Comparison of ENCODE assay signal across 16 cellular contexts in genomic region chr22:19463491-19464469, GRCh38. TPM values are rescaled to one million over a fixed set of nuclear protein-coding genes. Genes with fewer than 3 reads are reported as not detected.
DNase-seq lines count a peak whose midpoint lies in the region; ATAC-seq and TF ChIP-seq lines count a peak whose summit lies in the region.
"Had no signal": no experiment of that assay in that cellular context is flagged by ENCODE, and none has a peak within 500 bp of the region (broad histone marks: within the 10 kb centered on the region; RNA-seq: fewer than 3 reads in every experiment).

No MANE protein-coding gene starts in this region.

- H3K27ac ChIP-seq in CD8-positive, alpha-beta memory T cell (ENCODE audit: low read depth, low read length): peak overlapping the region; percentile 28
- peak overlapping the region; percentile 13 for H3K27ac ChIP-seq in fibroblast of lung (ENCODE audit: insufficient read depth, low read length)
- H3K27ac ChIP-seq in trophoblast cell (ENCODE audit: low read depth, low read length): peak overlapping the region; percentile 22
- H3K27ac ChIP-seq: hepatocyte had no signal

- H3K4me2 ChIP-seq in fibroblast of lung (ENCODE audit: extremely low read depth, insufficient read depth, low read length) (peak overlapping the region; percentile 32), trophoblast cell (ENCODE audit: low read length) (no peak overlapping the region)
- H3K4me2 ChIP-seq: hepatocyte had no signal

- H3K9ac ChIP-seq in fibroblast of lung (ENCODE audit: insufficient read depth, low read length) (no peak overlapping the region), trophoblast cell (ENCODE audit: low read length) (no peak overlapping the region)

- no peak overlapping the region for H3K23ac ChIP-seq in trophoblast cell (ENCODE audit: low read length)

- H2BK12ac ChIP-seq in trophoblast cell (ENCODE audit: low read length): no peak overlapping the region

- H3K4me1 Mint-ChIP-seq in CD8-positive, alpha-beta memory T cell: no peaks in the 10 kb centered on the region
- H3K4me1 Mint-ChIP-seq: H9, IgD-negative memory B cell had no signal

- H3K36me3 ChIP-seq in CD8-positive, alpha-beta memory T cell (ENCODE audit: insufficient read depth, low read length): peaks cover 59% of the 10 kb centered on the region
- H3K36me3 ChIP-seq in fibroblast of lung (ENCODE audit: control insufficient read depth, insufficient read depth, low read length): peaks cover 19% of the 10 kb centered on the region
- H3K36me3 ChIP-seq in trophoblast cell (ENCODE audit: control insufficient read depth in 1 of 2, insufficient read depth in 2 of 2, low read length in 2 of 2): peaks cover 39 to 47% of the 10 kb centered on the region in 2 experiments

- no peak overlapping the region for H3K4ac ChIP-seq in trophoblast cell (ENCODE audit: low read depth, low read length)

- H4K91ac ChIP-seq in trophoblast cell (ENCODE audit: low read depth, low read length): peak overlapping the region; percentile 8

- no peak overlapping the region for H3K14ac ChIP-seq in trophoblast cell (ENCODE audit: low read length)

- no peaks in the 10 kb centered on the region for H4K20me1 ChIP-seq in fibroblast of lung (ENCODE audit: control insufficient read depth, extremely low read depth, insufficient read depth, low read length)

- H3K79me1 ChIP-seq in trophoblast cell (ENCODE audit: low read length): peaks cover 2% of the 10 kb centered on the region

- no peak overlapping the region for H3K4me3 ChIP-seq in CD8-positive, alpha-beta memory T cell (ENCODE audit: low read length)
- H3K4me3 ChIP-seq in fibroblast of lung (replicated peaks in 1 of 4; ENCODE audit: control extremely low read depth in 1 of 4, insufficient read depth in 1 of 4, low read depth in 3 of 4, low read length in 4 of 4) (no peak overlapping the region), trophoblast cell (ENCODE audit: low read depth, low read length) (no peak overlapping the region)
- H3K4me3 ChIP-seq: GM12878, hepatocyte, prostate gland had no signal

- no peak overlapping the region for H2BK120ac ChIP-seq in trophoblast cell (ENCODE audit: insufficient read depth, low read length, poor library complexity)

- ATAC-seq in HG03432 (IDR thresholded peaks at IDR 0.05; ENCODE audit: unreplicated experiment): no peak
- ATAC-seq in HG03354 (IDR thresholded peaks at IDR 0.05; ENCODE audit: poor library complexity, severe bottlenecking, unreplicated experiment): no peak
- ATAC-seq: GM12878 had no signal

- no peak for TF ChIP-seq CTCF in fibroblast of lung (conservative IDR thresholded peaks at IDR 0.05 in 1 of 2, IDR thresholded peaks at IDR 0.05 in 1 of 2; ENCODE audit: low read depth in 1 of 2, low read length in 2 of 2)

- H2AFZ ChIP-seq in fibroblast of lung (ENCODE audit: low read length) (no peak overlapping the region), trophoblast cell (ENCODE audit: insufficient read depth, low read length, poor library complexity) (no peak overlapping the region)
- H2AFZ ChIP-seq: hepatocyte had no signal

- POLR2A ChIA-PET in CD8-positive, alpha-beta memory T cell (lab: Charles Lee): no interaction called here

- H3K9me3 Mint-ChIP-seq in CD8-positive, alpha-beta memory T cell: no peaks in the 10 kb centered on the region
- H3K9me3 Mint-ChIP-seq: H9, IgD-negative memory B cell had no signal

- peak overlapping the region; percentile 4 for H2BK5ac ChIP-seq in trophoblast cell (ENCODE audit: low read depth, low read length, poor library complexity)

- H3K36me3 Mint-ChIP-seq in CD8-positive, alpha-beta memory T cell: peaks cover 0 to 80% (median 16%) of the 10 kb centered on the region in 3 donors

- no peaks in the 10 kb centered on the region for H3K27me3 ChIP-seq in CD8-positive, alpha-beta memory T cell (ENCODE audit: insufficient read depth, low read length, poor library complexity, severe bottlenecking)
- H3K27me3 ChIP-seq in fibroblast of lung (ENCODE audit: control insufficient read depth, insufficient read depth, low read length) (no peaks in the 10 kb centered on the region), trophoblast cell (ENCODE audit: insufficient read depth, low read length) (no peaks in the 10 kb centered on the region)
- H3K27me3 ChIP-seq: hepatocyte had no signal

- CTCF ChIA-PET in CD8-positive, alpha-beta memory T cell (lab: Charles Lee): interaction anchor here (0.9 kb wide), 1 partner anchor 14 kb away, joined by 3 read pairs; no protein-coding TSS in a partner anchor

- H3K4me1 ChIP-seq in CD8-positive, alpha-beta memory T cell (ENCODE audit: insufficient read depth, low read length): peaks cover 4% of the 10 kb centered on the region
- H3K4me1 ChIP-seq in fibroblast of lung (ENCODE audit: control insufficient read depth, extremely low read depth, insufficient read depth, low read length): peaks cover 7% of the 10 kb centered on the region
- H3K4me1 ChIP-seq in trophoblast cell (ENCODE audit: control insufficient read depth in 1 of 2, insufficient read depth in 2 of 2, low read length in 2 of 2): peaks cover 7 to 11% of the 10 kb centered on the region in 2 experiments
- H3K4me1 ChIP-seq: prostate gland had no signal

- H3K4me3 Mint-ChIP-seq in CD8-positive, alpha-beta memory T cell: no peak overlapping the region
- H3K4me3 Mint-ChIP-seq: H9 had no signal

- DNase-seq in CD8-positive, alpha-beta memory T cell: no peak
- DNase-seq in MV-4-11 (lab: John Stamatoyannopoulos, UW) (peak; percentile 80), fibroblast of lung (ENCODE audit: low read depth in 2 of 2) (peak in 1 of 2 donors; percentile 52), trophoblast cell (peak; percentile 87 to 97), NCI-H1694 treated with DMSO at 0.1 percent for 48 hours (lab: John Stamatoyannopoulos, UW) (no peak)
- DNase-seq: activated CD4-positive, alpha-beta T cell treated with anti-CD3 and anti-CD28 coated beads, Interleukin-2, amount 50 U/mL, for 4 hours; effector CD8-positive, alpha-beta T cell; H9; NCI-H146 had no signal

- no peaks in the 10 kb centered on the region for H3K27me3 Mint-ChIP-seq in CD8-positive, alpha-beta memory T cell
- H3K27me3 Mint-ChIP-seq: IgD-negative memory B cell had no signal

- H2AK5ac ChIP-seq in trophoblast cell (ENCODE audit: low read length): no peak overlapping the region

- no peaks in the 10 kb centered on the region for H3K9me3 ChIP-seq in CD8-positive, alpha-beta memory T cell (ENCODE audit: low read length)
- H3K9me3 ChIP-seq in fibroblast of lung (ENCODE audit: control insufficient read depth, insufficient read depth, low read depth, low read length) (no peaks in the 10 kb centered on the region), trophoblast cell (ENCODE audit: insufficient read depth, low read depth, low read length) (no peaks in the 10 kb centered on the region)
- H3K9me3 ChIP-seq: prostate gland had no signal

- no peak overlapping the region for H4K12ac ChIP-seq in trophoblast cell (ENCODE audit: low read depth, low read length)

- no CpG with 5 or more reads among the region's 7 CpGs for WGBS in trophoblast cell (ENCODE audit: extremely low coverage, insufficient coverage, insufficient read length)

- no peak overlapping the region for H4K8ac ChIP-seq in trophoblast cell (ENCODE audit: low read depth, low read length)

- no peak overlapping the region for H3K18ac ChIP-seq in trophoblast cell (ENCODE audit: low read length)

- H3K27ac Mint-ChIP-seq in CD8-positive, alpha-beta memory T cell: no peak overlapping the region
- H3K27ac Mint-ChIP-seq: H9 had no signal

- H3K79me2 ChIP-seq in fibroblast of lung (ENCODE audit: control insufficient read depth, insufficient read depth, low read length) (no peaks in the 10 kb centered on the region), trophoblast cell (ENCODE audit: control insufficient read depth, insufficient read depth, low read length, poor library complexity) (no peaks in the 10 kb centered on the region)
- H3K79me2 ChIP-seq: hepatocyte had no signal

RNA-seq across cellular contexts. Expression of gene UFD1, which starts 15.2 kb away (rescaled TPM):
- total RNA-seq in CD8-positive, alpha-beta memory T cell: 10 to 100 TPM; 87.3 to 88.8 TPM
- polyA plus RNA-seq in CD8-positive, alpha-beta memory T cell: 82.7 TPM
- total RNA-seq in fibroblast of lung: 39.3 and 41.3 TPM in 2 replicates
- 86.2 and 140 TPM in 2 replicates for polyA plus RNA-seq in fibroblast of lung
- polyA plus RNA-seq in fibroblast of lung (2012): 71.0 and 111 TPM in 2 replicates
- polyA minus RNA-seq in fibroblast of lung (ENCODE audit: low replicate concordance): 131 and 233 TPM in 2 replicates
- 132 TPM in 2 replicates for polyA plus RNA-seq in trophoblast cell (2013)

RNA-seq across cellular contexts. Expression of gene CDC45, which starts 15.9 kb away (rescaled TPM):
- 100 to 1,000 TPM in 1 of 2 experiments, 10 to 100 TPM in 1; 99.0 to 101 TPM for total RNA-seq in CD8-positive, alpha-beta memory T cell
- 0.17 TPM for polyA plus RNA-seq in CD8-positive, alpha-beta memory T cell
- 1.0 and 3.8 TPM in 2 replicates for total RNA-seq in fibroblast of lung
- polyA plus RNA-seq in fibroblast of lung: 12.0 and 30.4 TPM in 2 replicates
- polyA plus RNA-seq in fibroblast of lung (2012): 7.5 and 21.4 TPM in 2 replicates
- 18.5 and 31.2 TPM in 2 replicates for polyA minus RNA-seq in fibroblast of lung (ENCODE audit: low replicate concordance)
- 13.0 and 13.1 TPM in 2 replicates for polyA plus RNA-seq in trophoblast cell (2013)
- total RNA-seq: mesenteric fat pad had no signal

RNA-seq across cellular contexts. Expression of gene C22orf39, which starts 16.3 kb away (rescaled TPM):
- total RNA-seq in CD8-positive, alpha-beta memory T cell: 10 to 100 TPM; 24.4 to 27.7 TPM
- polyA plus RNA-seq in CD8-positive, alpha-beta memory T cell: 59.9 TPM
- 16.2 and 17.7 TPM in 2 replicates for total RNA-seq in fibroblast of lung
- polyA plus RNA-seq in fibroblast of lung: 14.2 and 15.9 TPM in 2 replicates
- polyA plus RNA-seq in fibroblast of lung (2012): 17.3 and 17.4 TPM in 2 replicates
- 11.3 and 18.6 TPM in 2 replicates for polyA minus RNA-seq in fibroblast of lung (ENCODE audit: low replicate concordance)
- 17.3 and 18.3 TPM in 2 replicates for polyA plus RNA-seq in trophoblast cell (2013)

RNA-seq across cellular contexts. Expression of gene MRPL40, which starts 31.4 kb away (rescaled TPM):
- 10 to 100 TPM; 47.7 to 48.6 TPM for total RNA-seq in CD8-positive, alpha-beta memory T cell
- 62.4 TPM for polyA plus RNA-seq in CD8-positive, alpha-beta memory T cell
- 44.8 and 49.8 TPM in 2 replicates for total RNA-seq in fibroblast of lung
- polyA plus RNA-seq in fibroblast of lung: 44.4 and 51.7 TPM in 2 replicates
- 58.2 and 63.2 TPM in 2 replicates for polyA plus RNA-seq in fibroblast of lung (2012)
- polyA minus RNA-seq in fibroblast of lung (ENCODE audit: low replicate concordance): 4.8 and 15.2 TPM in 2 replicates
- polyA plus RNA-seq in trophoblast cell (2013): 22.4 and 23.6 TPM in 2 replicates

RNA-seq across cellular contexts. Expression of gene HIRA, which starts 32.2 kb away (rescaled TPM):
- 10 to 100 TPM; 38.5 to 44.8 TPM for total RNA-seq in CD8-positive, alpha-beta memory T cell
- 4.6 TPM for polyA plus RNA-seq in CD8-positive, alpha-beta memory T cell
- 16.9 and 20.5 TPM in 2 replicates for total RNA-seq in fibroblast of lung
- polyA plus RNA-seq in fibroblast of lung: 19.2 and 22.2 TPM in 2 replicates
- polyA plus RNA-seq in fibroblast of lung (2012): 19.2 and 22.8 TPM in 2 replicates
- 43.1 and 53.4 TPM in 2 replicates for polyA minus RNA-seq in fibroblast of lung (ENCODE audit: low replicate concordance)
- 13.1 and 13.7 TPM in 2 replicates for polyA plus RNA-seq in trophoblast cell (2013)

Comparison
In these comparisons a context has a peak if more than half of its experiments do, and no peak if none do; other contexts are left out.
1. DNase-seq: peak in MV-4-11 (single experiment) and trophoblast cell (2 of 2); none in CD8-positive, alpha-beta memory T cell (0 of 5) and NCI-H1694 treated with DMSO at 0.1 percent for 48 hours (single experiment).
2. RNA of gene CDC45, which starts 15.9 kb away (total RNA-seq): 99.0 to 101 TPM in CD8-positive, alpha-beta memory T cell; 1.0 to 3.8 TPM in fibroblast of lung; every median in the first group is over 10 times any median in the second.
3. Peak in every context shown above with its lines, with median percentiles within 50 percentile points of each other: H3K27ac ChIP-seq.